ENCODE assay signal across 8 cellular contexts in genomic region chr13:94712812-94713555, GRCh38. TPM values are rescaled to one million over a fixed set of nuclear protein-coding genes. Genes with fewer than 3 reads are reported as not detected.
DNase-seq lines count a peak whose midpoint lies in the region; ATAC-seq and TF ChIP-seq lines count a peak whose summit lies in the region.

No MANE protein-coding gene starts in this region.

- ATAC-seq in HG02642 (IDR thresholded peaks at IDR 0.05; ENCODE audit: poor library complexity, unreplicated experiment) = no peak

- H2BK12ac ChIP-seq in H9 (ENCODE audit: insufficient read length, low read depth, low read length) = no peak overlapping the region

- H4K5ac ChIP-seq in H9 (ENCODE audit: insufficient read length, low read depth, low read length) = no peak overlapping the region

- no peak overlapping the region for H3K18ac ChIP-seq in H9 (ENCODE audit: insufficient read length, low read depth, low read length)

- H3K27me3 Mint-ChIP-seq in H9 (ENCODE audit: low read depth) = peaks cover 60% of the 10 kb centered on the region
- peaks cover 47% of the 10 kb centered on the region for H3K27me3 Mint-ChIP-seq in activated naive CD8-positive, alpha-beta T cell

- no peak overlapping the region for H2BK20ac ChIP-seq in H9 (ENCODE audit: low read depth, low read length, poor library complexity, severe bottlenecking)

- no peak overlapping the region for H3T11ph ChIP-seq in H9 (ENCODE audit: low read length)

- no peaks in the 10 kb centered on the region for H3K36me3 ChIP-seq in skeletal muscle satellite cell (ENCODE audit: insufficient read depth, low read length)

- no peak overlapping the region for H2BK120ac ChIP-seq in H9 (ENCODE audit: low read depth, low read length, poor library complexity, severe bottlenecking)

- peak; percentile 13 for DNase-seq in AG09309 (ENCODE audit: low read depth)
- peak; percentile 64 for DNase-seq in H9
- no peak for DNase-seq in NCI-H1694 (lab: John Stamatoyannopoulos, UW)
- DNase-seq in COLO829 (ENCODE audit: low spot score) = no peak

- H3K14ac ChIP-seq in H9 (ENCODE audit: insufficient read depth, low read length) = no peak overlapping the region

- no peak overlapping the region for H4K8ac ChIP-seq in H9 (replicated peaks; ENCODE audit: insufficient read length, low read depth, low read length)

- H3K4me1 ChIP-seq in H9 (ENCODE audit: insufficient read depth, low read length) = peaks cover 3% of the 10 kb centered on the region; the same call in 1 of the 2 replicates
- peaks cover 21% of the 10 kb centered on the region for H3K4me1 ChIP-seq in skeletal muscle satellite cell (ENCODE audit: control insufficient read depth, insufficient read depth, low read length)

- H2AFZ ChIP-seq in H9 (ENCODE audit: low read length) = no peak overlapping the region

- H4K91ac ChIP-seq in H9 (ENCODE audit: insufficient read length, low read depth, low read length) = no peak overlapping the region

- no peaks in the 10 kb centered on the region for H3K9me3 ChIP-seq in H9 (ENCODE audit: control insufficient read depth, low read depth, low read length)
- H3K9me3 ChIP-seq in skeletal muscle satellite cell (replicated peaks; ENCODE audit: low read length) = no peaks in the 10 kb centered on the region

- WGBS in H9 (ENCODE audit: extremely low coverage, insufficient read length, low lambda C conversion rate) = no CpG with 5 or more reads among the region's 79 CpGs

- no peak overlapping the region for H3K56ac ChIP-seq in H9 (ENCODE audit: insufficient read length, low read depth, low read length)

- H3K27ac ChIP-seq in H9 (ENCODE audit: insufficient read length, low read depth, low read length) = no peak overlapping the region

- no peak overlapping the region for H3K23ac ChIP-seq in H9 (ENCODE audit: insufficient read length, low read depth, low read length)

- no peak overlapping the region for H2AK5ac ChIP-seq in H9 (ENCODE audit: insufficient read length, low read length)

- peaks cover 20% of the 10 kb centered on the region for H3K23me2 ChIP-seq in H9 (ENCODE audit: insufficient read length, low read depth, low read length, poor library complexity, severe bottlenecking)

- no peaks in the 10 kb centered on the region for H4K20me1 ChIP-seq in H9 (ENCODE audit: control insufficient read depth, insufficient read depth, insufficient read length)

- H3K79me1 ChIP-seq in H9 (ENCODE audit: insufficient read depth, low read depth, low read length, poor library complexity, severe bottlenecking) = no peaks in the 10 kb centered on the region

- H3K27ac Mint-ChIP-seq in H9 = no peak overlapping the region
- H3K27ac Mint-ChIP-seq in activated naive CD8-positive, alpha-beta T cell = no peak overlapping the region

- H3K4me2 ChIP-seq in H9 (ENCODE audit: insufficient read depth, insufficient read length, low read length) = peak overlapping the region; percentile 52
- H3K4me2 ChIP-seq in skeletal muscle satellite cell (ENCODE audit: low read length) = peak overlapping the region; percentile 78

- no peak overlapping the region for H2BK5ac ChIP-seq in H9 (ENCODE audit: insufficient read length, low read length)

- peaks cover 57 to 58% of the 10 kb centered on the region in 2 experiments for H3K4me1 Mint-ChIP-seq in H9
- peaks cover 21% of the 10 kb centered on the region for H3K4me1 Mint-ChIP-seq in activated naive CD8-positive, alpha-beta T cell (ENCODE audit: low read depth)

- peak overlapping the region; percentile 89 for H3K4me3 Mint-ChIP-seq in H9
- H3K4me3 Mint-ChIP-seq in activated naive CD8-positive, alpha-beta T cell = peak overlapping the region; percentile 77

- peaks cover 0 to 30% (median 7%) of the 10 kb centered on the region in 3 experiments; a peak in 5 of 7 replicates for H3K36me3 Mint-ChIP-seq in H9 (ENCODE audit: insufficient read depth in 1 of 3, low read depth in 3 of 3)
- no peaks in the 10 kb centered on the region for H3K36me3 Mint-ChIP-seq in activated naive CD8-positive, alpha-beta T cell

- H3K4me3 ChIP-seq in AG09309 (ENCODE audit: control insufficient read depth, low read depth, low read length) (no peak overlapping the region; the same call in 1 of the 2 replicates), iPS-11a (ENCODE audit: low read depth, low read length) (peak overlapping the region; percentile 73), skeletal muscle satellite cell (ENCODE audit: low read length) (peak overlapping the region; percentile 62)

- H3K9ac ChIP-seq in H9 (ENCODE audit: extremely low read depth, insufficient read length, low read length) = no peak overlapping the region
- no peak overlapping the region for H3K9ac ChIP-seq in skeletal muscle satellite cell (ENCODE audit: low read depth, low read length)

- H3K79me2 ChIP-seq in H9 (ENCODE audit: insufficient read depth, low read length) = no peaks in the 10 kb centered on the region

- peaks cover 30% of the 10 kb centered on the region; the same call in 1 of the 2 replicates for H3K27me3 ChIP-seq in H9 (ENCODE audit: insufficient read depth, low read length)
- peaks cover 90% of the 10 kb centered on the region for H3K27me3 ChIP-seq in skeletal muscle satellite cell (ENCODE audit: control insufficient read depth, insufficient read depth, low read length)

- no peaks in the 10 kb centered on the region for H3K9me3 Mint-ChIP-seq in H9
- H3K9me3 Mint-ChIP-seq in activated naive CD8-positive, alpha-beta T cell (ENCODE audit: low read depth) = no peaks in the 10 kb centered on the region

- TF ChIP-seq CTCF in AG09309 (IDR thresholded peaks at IDR 0.05; ENCODE audit: control insufficient read depth, insufficient read depth, low read depth, low read length, missing control alignments) (no peak), H9 (conservative IDR thresholded peaks at IDR 0.05) (no peak)

- no peak overlapping the region for H2BK15ac ChIP-seq in H9 (ENCODE audit: low read depth, low read length)

- no peak overlapping the region for H3K4ac ChIP-seq in H9 (ENCODE audit: low read depth, low read length)

RNA-seq across cellular contexts. Expression of gene SOX21, which starts 0.6 kb away (rescaled TPM):
- 36.8 and 38.4 TPM in 2 replicates for total RNA-seq in H9 (2021)
- total RNA-seq in skeletal muscle satellite cell (2012; rRNA removed) = not detected in 2 replicates

Comparison
In these comparisons a context has a peak if more than half of its experiments do, and no peak if none do; other contexts are left out.
1. DNase-seq: peak in AG09309 (single experiment) and H9 (single experiment); none in NCI-H1694 (single experiment) and COLO829 (single experiment).